Comparison of ENCODE assay signal across 1 cellular context in genomic region chr9:503881-504852, GRCh38.
TF ChIP-seq lines count a peak whose summit lies in the region.

KANK1 (plus strand) TSS chr9:504695.

TF ChIP-seq in HepG2, 621 proteins besides CTCF, POLR2A, EP300 and RAD21 (continued from another document and continues in another):
- TF ChIP-seq TFDP2 (CRISPR knock-in tag; IDR thresholded peaks at IDR 0.05) = peak; percentile 56; the same call in 1 of the 2 replicates
- TF ChIP-seq ZNF501 (CRISPR knock-in tag; IDR thresholded peaks at IDR 0.05) = peak; percentile 91
- TF ChIP-seq ZSCAN9 (CRISPR knock-in tag; IDR thresholded peaks at IDR 0.05; ENCODE audit: borderline replicate concordance) = peak; percentile 48; the same call in 1 of the 2 replicates
- peak; percentile 84 for TF ChIP-seq ZNF274 (CRISPR knock-in tag; IDR thresholded peaks at IDR 0.05)
- no peak for TF ChIP-seq ZFP1 (CRISPR knock-in tag; IDR thresholded peaks at IDR 0.05)
- TF ChIP-seq SIN3A (IDR thresholded peaks at IDR 0.05; ENCODE audit: borderline replicate concordance, low read depth, low read length) = no peak
- TF ChIP-seq ZNF780A (CRISPR knock-in tag; IDR thresholded peaks at IDR 0.05) = no peak
- TF ChIP-seq IKZF4 (CRISPR knock-in tag; IDR thresholded peaks at IDR 0.05; ENCODE audit: borderline replicate concordance, low read depth, not compliant biosample characterization) = peak; percentile 79
- peak; percentile 76; the same call in 1 of the 2 replicates for TF ChIP-seq ZNF784 (CRISPR knock-in tag; IDR thresholded peaks at IDR 0.05; ENCODE audit: borderline replicate concordance)
- TF ChIP-seq ZNF138 (CRISPR knock-in tag; IDR thresholded peaks at IDR 0.05; ENCODE audit: low read depth) = 0 out of 2 replicates have a peak, but pooled peaks have one; percentile 60
- peak; percentile 79 for TF ChIP-seq TBX2 (CRISPR knock-in tag; IDR thresholded peaks at IDR 0.05; ENCODE audit: borderline replicate concordance)
- peak; percentile 58; the same call in 1 of the 2 replicates for TF ChIP-seq ZBTB4 (CRISPR knock-in tag; IDR thresholded peaks at IDR 0.05; ENCODE audit: borderline replicate concordance)
- TF ChIP-seq ZNF749 (CRISPR knock-in tag; IDR thresholded peaks at IDR 0.05; ENCODE audit: borderline replicate concordance) = peak; percentile 86; the same call in 1 of the 2 replicates
- TF ChIP-seq ZIK1 (CRISPR knock-in tag; IDR thresholded peaks at IDR 0.05; ENCODE audit: borderline replicate concordance, low read depth) = peak; percentile 86; the same call in 1 of the 2 replicates
- peak; percentile 57; the same call in 1 of the 2 replicates for TF ChIP-seq IRF9 (CRISPR knock-in tag; IDR thresholded peaks at IDR 0.05; ENCODE audit: borderline replicate concordance)
- TF ChIP-seq ARNT2 (CRISPR knock-in tag; IDR thresholded peaks at IDR 0.05; ENCODE audit: low read depth) = peak; percentile 36; the same call in 1 of the 2 replicates
- 0 out of 2 replicates have a peak, but pooled peaks have one; percentile 54 for TF ChIP-seq ZSCAN21 (CRISPR knock-in tag; IDR thresholded peaks at IDR 0.05; ENCODE audit: borderline replicate concordance)
- TF ChIP-seq KLF16 (CRISPR knock-in tag; IDR thresholded peaks at IDR 0.05) = peak in 1 of 2 experiments; percentile 40; a peak in 1 of 4 replicates
- TF ChIP-seq ZNF143 (CRISPR knock-in tag; IDR thresholded peaks at IDR 0.05) = no peak
- 0 out of 2 replicates have a peak, but pooled peaks have one; percentile 4 for TF ChIP-seq TARDBP (CRISPR knock-in tag; IDR thresholded peaks at IDR 0.05)
- TF ChIP-seq ZNF678 (CRISPR knock-in tag; IDR thresholded peaks at IDR 0.05) = peak; percentile 40; the same call in 1 of the 2 replicates
- 0 out of 2 replicates have a peak, but pooled peaks have one; percentile 22 for TF ChIP-seq ZNF614 (CRISPR knock-in tag; IDR thresholded peaks at IDR 0.05; ENCODE audit: borderline replicate concordance)
- peak; percentile 68; the same call in 1 of the 2 replicates for TF ChIP-seq EED (CRISPR knock-in tag; IDR thresholded peaks at IDR 0.05)
- TF ChIP-seq ZFX (CRISPR knock-in tag; IDR thresholded peaks at IDR 0.05; ENCODE audit: low read depth) = peak; percentile 64
- TF ChIP-seq ZNF768 (CRISPR knock-in tag; IDR thresholded peaks at IDR 0.05) = peak; percentile 15; the same call in 1 of the 2 replicates
- peak; percentile 53; the same call in 1 of the 2 replicates for TF ChIP-seq ZNF616 (CRISPR knock-in tag; IDR thresholded peaks at IDR 0.05; ENCODE audit: low read depth)
- TF ChIP-seq HHEX (CRISPR knock-in tag; IDR thresholded peaks at IDR 0.05) = no peak
- TF ChIP-seq ZNF703 (CRISPR knock-in tag; IDR thresholded peaks at IDR 0.05; ENCODE audit: borderline replicate concordance) = peak; percentile 36; the same call in 1 of the 2 replicates
- no peak for TF ChIP-seq PRDM15 (CRISPR knock-in tag; IDR thresholded peaks at IDR 0.05)
- TF ChIP-seq HOMEZ (CRISPR knock-in tag; IDR thresholded peaks at IDR 0.05; ENCODE audit: low read depth) = no peak
- TF ChIP-seq ZNF503 (CRISPR knock-in tag; IDR thresholded peaks at IDR 0.05) = no peak
- TF ChIP-seq HMG20B (CRISPR knock-in tag; conservative IDR thresholded peaks at IDR 0.05) = no peak
- TF ChIP-seq HIC2 (CRISPR knock-in tag; IDR thresholded peaks at IDR 0.05; ENCODE audit: low read depth) = 0 out of 2 replicates have a peak, but pooled peaks have one; percentile 41
- 0 out of 2 replicates have a peak, but pooled peaks have one; percentile 26 for TF ChIP-seq HNF1B (CRISPR knock-in tag; IDR thresholded peaks at IDR 0.05)
- TF ChIP-seq ZNF430 (CRISPR knock-in tag; IDR thresholded peaks at IDR 0.05) = peak; percentile 70; the same call in 1 of the 2 replicates
- TF ChIP-seq ZFP36L1 (CRISPR knock-in tag; IDR thresholded peaks at IDR 0.05) = peak; percentile 37; the same call in 1 of the 2 replicates
